In the genomic region with DNA sequence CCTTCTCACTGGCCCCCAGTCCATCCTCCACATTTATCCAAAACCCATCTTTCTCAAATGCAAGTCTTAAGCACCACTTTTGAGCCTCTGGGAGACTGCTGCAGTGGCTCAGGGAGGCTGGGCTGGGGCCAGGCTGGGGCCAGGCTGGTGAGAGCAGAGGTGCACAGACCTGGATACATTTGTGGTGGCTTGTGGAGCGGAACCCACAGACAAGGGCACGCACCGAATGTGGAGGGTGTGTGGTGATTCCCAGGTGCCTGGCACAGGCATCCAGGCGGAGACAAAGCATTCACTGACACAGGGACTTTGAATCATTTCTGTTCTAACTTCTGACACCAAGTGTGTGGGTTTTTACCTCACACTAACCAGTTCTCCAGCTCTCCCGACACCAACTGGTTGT, we compare ENCODE assay signal across 17 cellular contexts. TPM values are rescaled to one million over a fixed set of nuclear protein-coding genes. Genes with fewer than 3 reads are reported as not detected.
A peak's percentile ranks its signal among the peaks of the same experiment; 100 is the strongest.
DNase-seq lines count a peak whose midpoint lies in the region; ATAC-seq, FAIRE-seq and TF ChIP-seq lines count a peak whose summit lies in the region.
"Had no signal": no experiment of that assay in that cellular context is flagged by ENCODE, and none has a peak within 500 bp of the region (broad histone marks: within the 10 kb centered on the region; RNA-seq: fewer than 3 reads in every experiment).

No MANE protein-coding gene starts in this region.

- DNase-seq in activated CD8-positive, alpha-beta memory T cell treated with anti-CD3 and anti-CD28 coated beads, Interleukin-2, amount 10 ng/mL, durations not matched to agents 7 days and 5 days = no peak
- no peak for DNase-seq in activated CD8-positive, alpha-beta memory T cell treated with anti-CD3 and anti-CD28 coated beads, Interleukin-2, amount 50 U/mL, for 48 hours
- DNase-seq in RCC 7860 (ENCODE audit: low spot score) = peak; percentile 62
- no peak for DNase-seq in effector memory CD4-positive, alpha-beta T cell
- DNase-seq in smooth muscle cell (lab: John Stamatoyannopoulos, UW; ENCODE audit: unreplicated experiment) = no peak
- no peak for DNase-seq in GM03348 (ENCODE audit: low spot score)
- DNase-seq: amniotic stem cell; cerebellar nuclear complex; NCI-H774; Peyer's patch; SK-N-SH; stimulated activated CD4-positive, alpha-beta T cell treated with anti-CD3 and anti-CD28 coated beads, Interleukin-4, amount 100 ng/mL, for 4 hours; upper lobe of right lung had no signal

- H3K27me3 Mint-ChIP-seq in activated CD8-positive, alpha-beta memory T cell treated with anti-CD3 and anti-CD28 coated beads, Interleukin-2, amount 10 ng/mL, durations not matched to agents 7 days and 5 days = no peaks in the 10 kb centered on the region

- ATAC-seq in activated CD8-positive, alpha-beta memory T cell treated with anti-CD3 and anti-CD28 coated beads, Interleukin-2, amount 10 ng/mL, durations not matched to agents 7 days and 5 days = no peak
- ATAC-seq in GM19395 (IDR thresholded peaks at IDR 0.05; ENCODE audit: unreplicated experiment) (no peak), GM21723 (IDR thresholded peaks at IDR 0.05; ENCODE audit: unreplicated experiment) (no peak)
- ATAC-seq: left lobe of liver had no signal

- H3K27ac ChIP-seq in effector memory CD4-positive, alpha-beta T cell (ENCODE audit: insufficient read depth, low read length, poor library complexity, severe bottlenecking) = peak overlapping the region; percentile 79
- H3K27ac ChIP-seq in smooth muscle cell (ENCODE audit: low read depth) = peak overlapping the region; percentile 31
- H3K27ac ChIP-seq: parathyroid adenoma, upper lobe of right lung had no signal

- no peak for TF ChIP-seq CTCF in smooth muscle cell (IDR thresholded peaks at IDR 0.05; ENCODE audit: borderline replicate concordance, insufficient read depth, poor library complexity, severe bottlenecking)

- H3K4me3 Mint-ChIP-seq in activated CD8-positive, alpha-beta memory T cell treated with anti-CD3 and anti-CD28 coated beads, Interleukin-2, amount 10 ng/mL, durations not matched to agents 7 days and 5 days = no peak overlapping the region

- H3K4me2 ChIP-seq in smooth muscle cell = peak overlapping the region; percentile 69
- H3K4me2 ChIP-seq: SK-N-SH had no signal

- peaks cover 2% of the 10 kb centered on the region for H3K36me3 Mint-ChIP-seq in activated CD8-positive, alpha-beta memory T cell treated with anti-CD3 and anti-CD28 coated beads, Interleukin-2, amount 10 ng/mL, durations not matched to agents 7 days and 5 days

- H2AFZ ChIP-seq in smooth muscle cell (ENCODE audit: low read depth) = peak overlapping the region; percentile 31

- H3K27me3 ChIP-seq in effector memory CD4-positive, alpha-beta T cell (replicated peaks; ENCODE audit: control insufficient read depth, insufficient read depth, low read length, poor library complexity, severe bottlenecking) = no peaks in the 10 kb centered on the region
- H3K27me3 ChIP-seq in smooth muscle cell (ENCODE audit: low read depth) = no peaks in the 10 kb centered on the region
- H3K27me3 ChIP-seq: Peyer's patch, upper lobe of right lung had no signal

- peak overlapping the region; percentile 95 for H3K27ac Mint-ChIP-seq in activated CD8-positive, alpha-beta memory T cell treated with anti-CD3 and anti-CD28 coated beads, Interleukin-2, amount 10 ng/mL, durations not matched to agents 7 days and 5 days

- H3K9ac ChIP-seq in smooth muscle cell (ENCODE audit: low read depth) = peak overlapping the region; percentile 0
- H3K9ac ChIP-seq: parathyroid adenoma, SK-N-SH had no signal

- no peaks in the 10 kb centered on the region for H3K36me3 ChIP-seq in effector memory CD4-positive, alpha-beta T cell (ENCODE audit: control insufficient read depth, insufficient read depth, low read length)
- no peaks in the 10 kb centered on the region for H3K36me3 ChIP-seq in smooth muscle cell (ENCODE audit: low read depth)
- H3K36me3 ChIP-seq: Peyer's patch, upper lobe of right lung had no signal

- H3K9me3 ChIP-seq in effector memory CD4-positive, alpha-beta T cell (ENCODE audit: control insufficient read depth, low read length) = no peaks in the 10 kb centered on the region
- H3K9me3 ChIP-seq in smooth muscle cell (replicated peaks; ENCODE audit: low read depth) = no peaks in the 10 kb centered on the region
- H3K9me3 ChIP-seq: Peyer's patch, SK-N-SH, upper lobe of right lung had no signal

- H3K9me3 Mint-ChIP-seq in activated CD8-positive, alpha-beta memory T cell treated with anti-CD3 and anti-CD28 coated beads, Interleukin-2, amount 10 ng/mL, durations not matched to agents 7 days and 5 days (ENCODE audit: low read depth) = no peaks in the 10 kb centered on the region

- H3F3A ChIP-seq in smooth muscle cell (ENCODE audit: low read depth) = no peaks in the 10 kb centered on the region

- 96% methylated on average over 5 of the region's 5 CpGs for WGBS in smooth muscle cell (ENCODE audit: low lambda C conversion rate)

- no peak overlapping the region for H3K4me3 ChIP-seq in effector memory CD4-positive, alpha-beta T cell (ENCODE audit: insufficient read depth, low read depth, low read length, poor library complexity, severe bottlenecking)
- no peak overlapping the region for H3K4me3 ChIP-seq in smooth muscle cell
- H3K4me3 ChIP-seq: Peyer's patch, upper lobe of right lung had no signal

- H3K4me1 ChIP-seq in effector memory CD4-positive, alpha-beta T cell (ENCODE audit: control insufficient read depth, insufficient read depth, low read length, poor library complexity, severe bottlenecking) = peaks cover 56% of the 10 kb centered on the region
- no peaks in the 10 kb centered on the region for H3K4me1 ChIP-seq in smooth muscle cell (ENCODE audit: low read depth)

- H3K79me2 ChIP-seq in smooth muscle cell (ENCODE audit: low read depth) = no peaks in the 10 kb centered on the region
- H3K79me2 ChIP-seq: parathyroid adenoma had no signal

- H4K20me1 ChIP-seq in smooth muscle cell (ENCODE audit: low read depth) = no peaks in the 10 kb centered on the region

- CTCF ChIA-PET in activated CD8-positive, alpha-beta memory T cell treated with anti-CD3 and anti-CD28 coated beads, Interleukin-2, amount 10 ng/mL, durations not matched to agents 7 days and 5 days (lab: Charles Lee) = interaction anchor here (0.8 to 1.4 kb wide), 5 partner anchors 16 to 139 kb away, joined by 3 to 4 read pairs (median 3); no protein-coding TSS in a partner anchor

- peaks cover 49% of the 10 kb centered on the region for H3K4me1 Mint-ChIP-seq in activated CD8-positive, alpha-beta memory T cell treated with anti-CD3 and anti-CD28 coated beads, Interleukin-2, amount 10 ng/mL, durations not matched to agents 7 days and 5 days

- peak; percentile 78 for FAIRE-seq in RCC 7860 (lab: Jason Lieb, UNC)

RNA-seq across cellular contexts. Expression of a gene that starts 42.2 kb away (rescaled TPM):
- total RNA-seq in activated CD8-positive, alpha-beta memory T cell treated with anti-CD3 and anti-CD28 coated beads, Interleukin-2, amount 10 ng/mL, durations not matched to agents 7 days and 5 days = 10 to 100 TPM; 57.4 to 72.0 TPM
- 3.3 and 8.9 TPM in 2 replicates for total RNA-seq in smooth muscle cell
- 0.12 and 1.4 TPM in 2 replicates for polyA plus RNA-seq in smooth muscle cell
